2 cellular contexts compared by ENCODE assay signal in genomic region chr1:71784989-71785388, GRCh38.
TF ChIP-seq lines count a peak whose summit lies in the region.

No MANE protein-coding gene starts in this region.

TF ChIP-seq in SK-N-SH, 30 proteins besides CTCF, POLR2A, EP300 and RAD21:
- no peak for TF ChIP-seq USF2 (IDR thresholded peaks at IDR 0.05; ENCODE audit: borderline replicate concordance, low read depth, low read length)
- TF ChIP-seq GATA2 (CRISPR knock-in tag; IDR thresholded peaks at IDR 0.05), result peak; percentile 78
- TF ChIP-seq TCF12 (IDR thresholded peaks at IDR 0.05), result no peak
- no peak for TF ChIP-seq FOSL2 (IDR thresholded peaks at IDR 0.05; ENCODE audit: borderline replicate concordance, low read depth)
- no peak for TF ChIP-seq NRF1 (IDR thresholded peaks at IDR 0.05; ENCODE audit: low read depth, low read length)
- TF ChIP-seq SIN3A (IDR thresholded peaks at IDR 0.05; ENCODE audit: borderline replicate concordance, low read depth, low read length), result no peak
- peak; percentile 56; the same call in 1 of the 2 replicates for TF ChIP-seq FOXJ3 (CRISPR knock-in tag; IDR thresholded peaks at IDR 0.05)
TF ChIP-seq in SK-N-SH: peak in this region for 2.

TF ChIP-seq in endothelial cell of umbilical vein, 7 proteins besides CTCF, POLR2A, EP300 and RAD21:
- TF ChIP-seq FOS (IDR thresholded peaks at IDR 0.05; ENCODE audit: borderline replicate concordance, insufficient read depth, low read length) (no peak), JUN (IDR thresholded peaks at IDR 0.05; ENCODE audit: borderline replicate concordance, insufficient read depth, insufficient read length, low read depth) (no peak), GATA2 (IDR thresholded peaks at IDR 0.05; ENCODE audit: insufficient read depth, insufficient read length, low read depth, low read length) (no peak), EZH2 (IDR thresholded peaks at IDR 0.05; ENCODE audit: borderline replicate concordance, low read depth, low read length, severe bottlenecking) (no peak), MAX (IDR thresholded peaks at IDR 0.05; ENCODE audit: insufficient read depth, insufficient read length) (no peak), MYC (IDR thresholded peaks at IDR 0.05; ENCODE audit: low read depth, low read length) (no peak), POLR2AphosphoS5 (IDR thresholded peaks at IDR 0.05; ENCODE audit: insufficient read depth, low read depth, low read length) (no peak)
